In genomic region chr20:17615645-17616479, GRCh38 we compare ENCODE assay signal across 12 cellular contexts. TPM values are rescaled to one million over a fixed set of nuclear protein-coding genes. Genes with fewer than 3 reads are reported as not detected.
DNase-seq lines count a peak whose midpoint lies in the region; ATAC-seq and TF ChIP-seq lines count a peak whose summit lies in the region.
"Had no signal": no experiment of that assay in that cellular context is flagged by ENCODE, and none has a peak within 500 bp of the region (broad histone marks: within the 10 kb centered on the region; RNA-seq: fewer than 3 reads in every experiment).

No MANE protein-coding gene starts in this region.

- H3K27me3 Mint-ChIP-seq in activated T-cell treated with anti-CD3 and anti-CD28 coated beads, Interleukin-2, amount 50 U/mL, for 72 hours (ENCODE audit: low read depth), result no peaks in the 10 kb centered on the region
- H3K27me3 Mint-ChIP-seq: type B pancreatic cell had no signal

- H3K9me3 Mint-ChIP-seq in activated T-cell treated with anti-CD3 and anti-CD28 coated beads, Interleukin-2, amount 50 U/mL, for 72 hours, result no peaks in the 10 kb centered on the region
- H3K9me3 Mint-ChIP-seq: type B pancreatic cell had no signal

- intact Hi-C loops in thyroid gland (cut with DNase I), result loop anchor here (5.0 kb wide), 1 partner anchor 84 kb away; the partner anchor contains the start of gene BFSP1

- DNase-seq in activated T-cell treated with anti-CD3 and anti-CD28 coated beads, Interleukin-2, amount 50 U/mL, for 48 hours, result peak; percentile 10 to 13
- no peak for DNase-seq in activated T-cell treated with anti-CD3 and anti-CD28 coated beads, Interleukin-2, amount 50 U/mL, for 72 hours
- DNase-seq in RWPE2 (ENCODE audit: low spot score) (peak; percentile 68), islet precursor cell (peak; percentile 50), thyroid gland (peak; percentile 1 to 3), NOMO-1 treated with dmso at 0.1 percent for 144 hours (lab: John Stamatoyannopoulos, UW; ENCODE audit: unreplicated experiment) (no peak), GDM1 (lab: John Stamatoyannopoulos, UW) (no peak)
- DNase-seq: activated CD4-positive, alpha-beta T cell treated with anti-CD3 and anti-CD28 coated beads, Interleukin-2, amount 50 U/mL, for 1 hour; NCI-H187 treated with DMSO at 0.1 percent for 48 hours had no signal

- no peaks in the 10 kb centered on the region for H3K9me3 ChIP-seq in RWPE2 (ENCODE audit: severe bottlenecking)
- H3K9me3 ChIP-seq in thyroid gland, result no peaks in the 10 kb centered on the region

- H3K36me3 Mint-ChIP-seq in activated T-cell treated with anti-CD3 and anti-CD28 coated beads, Interleukin-2, amount 50 U/mL, for 72 hours (ENCODE audit: insufficient read depth in 2 of 2), result peaks cover 0 to 2% of the 10 kb centered on the region in 2 donors

- 79% methylated on average over 14 to 15 of the region's 22 CpGs for WGBS in thyroid gland, 2 donors

- no peak for ATAC-seq in activated T-cell treated with anti-CD3 and anti-CD28 coated beads, Interleukin-2, amount 50 U/mL, for 72 hours (replicated peaks in 1 of 2)
- ATAC-seq in RWPE2 (ENCODE audit: low read depth) (no peak), GM19467 (IDR thresholded peaks at IDR 0.05; ENCODE audit: unreplicated experiment) (no peak)

- H3K27ac ChIP-seq in RWPE2 (ENCODE audit: poor library complexity, severe bottlenecking) (no peak overlapping the region), thyroid gland (peak overlapping the region in 2 of 3 donors; percentile 49 to 86)
- H3K27ac ChIP-seq: epithelial cell of prostate had no signal

- H3K4me1 Mint-ChIP-seq in activated T-cell treated with anti-CD3 and anti-CD28 coated beads, Interleukin-2, amount 50 U/mL, for 72 hours (ENCODE audit: low read depth), result peaks cover 17% of the 10 kb centered on the region

- H3K27me3 ChIP-seq in RWPE2 (ENCODE audit: insufficient read depth, poor library complexity, severe bottlenecking), result no peaks in the 10 kb centered on the region
- H3K27me3 ChIP-seq in thyroid gland, result no peaks in the 10 kb centered on the region

- H3K4me1 ChIP-seq in RWPE2 (ENCODE audit: insufficient read depth, poor library complexity, severe bottlenecking), result peaks cover 4% of the 10 kb centered on the region
- H3K4me1 ChIP-seq in thyroid gland, result peaks cover 10 to 44% of the 10 kb centered on the region in 2 donors

- H3K36me3 ChIP-seq in RWPE2 (ENCODE audit: low read depth) (peaks cover 18% of the 10 kb centered on the region), thyroid gland (peaks cover 39 to 60% of the 10 kb centered on the region in 2 donors)

- TF ChIP-seq CTCF in RWPE2 (IDR thresholded peaks at IDR 0.05; ENCODE audit: poor library complexity, severe bottlenecking) (no peak), thyroid gland (IDR thresholded peaks at IDR 0.05) (no peak)

- H3K4me3 ChIP-seq in RWPE2 (ENCODE audit: severe bottlenecking) (no peak overlapping the region), thyroid gland (replicated peaks in 1 of 3) (no peak overlapping the region)

- H3K4me3 Mint-ChIP-seq in activated T-cell treated with anti-CD3 and anti-CD28 coated beads, Interleukin-2, amount 50 U/mL, for 72 hours, result no peak overlapping the region
- H3K4me3 Mint-ChIP-seq: type B pancreatic cell had no signal

- H3K27ac Mint-ChIP-seq in activated T-cell treated with anti-CD3 and anti-CD28 coated beads, Interleukin-2, amount 50 U/mL, for 72 hours, result no peak overlapping the region

- TF ChIP-seq POLR2A in thyroid gland (IDR thresholded peaks at IDR 0.05), result no peak

RNA-seq across cellular contexts. Expression of gene DSTN, which starts 46.0 kb away (rescaled TPM):
- 10 to 100 TPM; 62.8 to 70.4 TPM for total RNA-seq in activated T-cell treated with anti-CD3 and anti-CD28 coated beads, Interleukin-2, amount 50 U/mL, for 72 hours
- 100 to 1,000 TPM; 504 to 681 (median 560) TPM for total RNA-seq in thyroid gland

Comparison
In these comparisons a context has a peak if more than half of its experiments do, and no peak if none do; other contexts are left out.
1. DNase-seq: peak in activated T-cell treated with anti-CD3 and anti-CD28 coated beads, Interleukin-2, amount 50 U/mL, for 48 hours (2 of 2), RWPE2 (single experiment), islet precursor cell (single experiment) and thyroid gland (2 of 2); none in activated T-cell treated with anti-CD3 and anti-CD28 coated beads, Interleukin-2, amount 50 U/mL, for 72 hours (0 of 2), NOMO-1 treated with dmso at 0.1 percent for 144 hours (single experiment) and GDM1 (single experiment).
2. RNA of gene DSTN, which starts 46.0 kb away (total RNA-seq): 504 to 681 TPM in thyroid gland; 62.8 to 70.4 TPM in activated T-cell treated with anti-CD3 and anti-CD28 coated beads, Interleukin-2, amount 50 U/mL, for 72 hours; every median in the first group is over 4 times any median in the second.